Comparison of ENCODE assay signal across 18 cellular contexts in genomic region chr5:115594343-115595047, GRCh38. TPM values are rescaled to one million over a fixed set of nuclear protein-coding genes. Genes with fewer than 3 reads are reported as not detected.
"Had no signal": no experiment of that assay in that cellular context is flagged by ENCODE, and none has a peak within 500 bp of the region (broad histone marks: within the 10 kb centered on the region; RNA-seq: fewer than 3 reads in every experiment).

No MANE protein-coding gene starts in this region.

- ATAC-seq: activated CD8-positive, alpha-beta T cell treated with anti-CD3 and anti-CD28 coated beads, Interleukin-2, amount 10 ng/mL, durations not matched to agents 7 days and 5 days; activated naive CD8-positive, alpha-beta T cell treated with anti-CD3 and anti-CD28 coated beads, Interleukin-2, amount 50 U/mL, for 24 hours; esophagus mucosa; heart right ventricle; left lung; stimulated activated naive CD8-positive, alpha-beta T cell treated with anti-CD3 and anti-CD28 coated beads, Interleukin-15, amount 100 ng/mL, for 72 hours had no signal

- H3K9me3 ChIP-seq: heart right ventricle, left lung, ovary, thoracic aorta had no signal

- H3K27ac ChIP-seq: heart right ventricle, left lung, ovary, thoracic aorta, VCaP had no signal

- H3K4me3 ChIP-seq: heart right ventricle, left lung, ovary, thoracic aorta had no signal

- DNase-seq: activated CD8-positive, alpha-beta memory T cell treated with anti-CD3 and anti-CD28 coated beads, Interleukin-2, amount 50 U/mL, for 48 hours; activated CD8-positive, alpha-beta T cell treated with anti-CD3 and anti-CD28 coated beads, Interleukin-2, amount 10 ng/mL, durations not matched to agents 7 days and 5 days; activated naive CD8-positive, alpha-beta T cell treated with anti-CD3 and anti-CD28 coated beads, Interleukin-2, amount 50 U/mL, for 24 hours; caudate nucleus; endodermal cell; heart right ventricle; islet precursor cell; left lung; mesenchymal stem cell; ovary; stimulated activated CD4-positive, alpha-beta T cell treated with anti-CD3 and anti-CD28 coated beads, Interleukin-15, amount 100 ng/mL, for 24 hours; stimulated activated CD4-positive, alpha-beta T cell treated with anti-CD3 and anti-CD28 coated beads, Interleukin-4, amount 100 ng/mL, for 24 hours; stimulated activated naive CD8-positive, alpha-beta T cell treated with anti-CD3 and anti-CD28 coated beads, Interleukin-15, amount 100 ng/mL, for 72 hours; T-helper 9 cell had no signal

- H3K27me3 ChIP-seq: heart right ventricle, left lung, ovary had no signal

- H3K36me3 ChIP-seq: heart right ventricle, left lung, ovary, thoracic aorta had no signal

RNA-seq across cellular contexts. Expression of gene TICAM2, which starts 7.8 kb away (rescaled TPM):
- polyA plus RNA-seq: neural cell had no signal
